In genomic region chr1:114388432-114389003, GRCh38 we compare ENCODE assay signal across 1 cellular context.
TF ChIP-seq lines count a peak whose summit lies in the region.

No MANE protein-coding gene starts in this region.

TF ChIP-seq in K562, 482 proteins besides CTCF, POLR2A, EP300 and RAD21 (continued from another document and continues in another):
- peak in 1 of 2 experiments; percentile 39; a peak in 1 of 4 replicates for TF ChIP-seq FOXK2 (conservative IDR thresholded peaks at IDR 0.05 in 1 of 2, IDR thresholded peaks at IDR 0.05 in 1 of 2; ENCODE audit: low read depth in 2 of 2)
- TF ChIP-seq TEAD2 (tag; IDR thresholded peaks at IDR 0.05): no peak
- peak; percentile 95; the same call in 1 of the 2 replicates for TF ChIP-seq HDAC2 (IDR thresholded peaks at IDR 0.05)
- TF ChIP-seq ZNF274 (IDR thresholded peaks at IDR 0.05; ENCODE audit: borderline replicate concordance, low read depth, low read length): no peak
- TF ChIP-seq HOMEZ (CRISPR knock-in tag; IDR thresholded peaks at IDR 0.05): no peak
- TF ChIP-seq JUN (IDR thresholded peaks at IDR 0.05; ENCODE audit: borderline replicate concordance, low read depth, low read length): no peak
- TF ChIP-seq JUN (CRISPR knock-in tag; IDR thresholded peaks at IDR 0.05; ENCODE audit: borderline replicate concordance): no peak
- peak; percentile 78 for TF ChIP-seq CEBPB (tag; IDR thresholded peaks at IDR 0.05)
- no peak for TF ChIP-seq HEY1 (CRISPR knock-in tag; IDR thresholded peaks at IDR 0.05; ENCODE audit: borderline replicate concordance)
- TF ChIP-seq SP2 (IDR thresholded peaks at IDR 0.05; ENCODE audit: extremely low read depth, low read depth, low read length, poor library complexity, severe bottlenecking): no peak
- TF ChIP-seq TCF3 (CRISPR knock-in tag; IDR thresholded peaks at IDR 0.05): peak; percentile 95
- TF ChIP-seq ZNF184 (CRISPR knock-in tag; IDR thresholded peaks at IDR 0.05): no peak
- TF ChIP-seq CHCHD3 (CRISPR knock-in tag; IDR thresholded peaks at IDR 0.05): no peak
- no peak for TF ChIP-seq PURB (CRISPR knock-in tag; IDR thresholded peaks at IDR 0.05; ENCODE audit: low read depth)
- TF ChIP-seq BCLAF1 (IDR thresholded peaks at IDR 0.05; ENCODE audit: borderline replicate concordance in 1 of 2, control insufficient read depth in 1 of 2, low read depth in 2 of 2, low read length in 1 of 2): no peak
- peak in 1 of 2 experiments; percentile 96; a peak in 2 of 4 replicates for TF ChIP-seq TBL1XR1 (IDR thresholded peaks at IDR 0.05; ENCODE audit: low read length in 2 of 2)
- TF ChIP-seq NCOA4 (IDR thresholded peaks at IDR 0.05; ENCODE audit: partially characterized antibody): no peak
- peak; percentile 79; the same call in 1 of the 2 replicates for TF ChIP-seq NCOA1 (IDR thresholded peaks at IDR 0.05; ENCODE audit: low read depth)
- peak; percentile 98 for TF ChIP-seq DPF2 (IDR thresholded peaks at IDR 0.05)
- TF ChIP-seq ZNF512 (tag; IDR thresholded peaks at IDR 0.05): no peak
- no peak for TF ChIP-seq MED1 (CRISPR knock-in tag; IDR thresholded peaks at IDR 0.05; ENCODE audit: borderline replicate concordance)
- TF ChIP-seq TBP (optimal IDR thresholded peaks at IDR 0.05; ENCODE audit: low read depth, low read length): no peak
- TF ChIP-seq GTF2E2 (tag; IDR thresholded peaks at IDR 0.05): no peak
- peak; percentile 86 for TF ChIP-seq HMBOX1 (IDR thresholded peaks at IDR 0.05)
- TF ChIP-seq, protein P1, sequence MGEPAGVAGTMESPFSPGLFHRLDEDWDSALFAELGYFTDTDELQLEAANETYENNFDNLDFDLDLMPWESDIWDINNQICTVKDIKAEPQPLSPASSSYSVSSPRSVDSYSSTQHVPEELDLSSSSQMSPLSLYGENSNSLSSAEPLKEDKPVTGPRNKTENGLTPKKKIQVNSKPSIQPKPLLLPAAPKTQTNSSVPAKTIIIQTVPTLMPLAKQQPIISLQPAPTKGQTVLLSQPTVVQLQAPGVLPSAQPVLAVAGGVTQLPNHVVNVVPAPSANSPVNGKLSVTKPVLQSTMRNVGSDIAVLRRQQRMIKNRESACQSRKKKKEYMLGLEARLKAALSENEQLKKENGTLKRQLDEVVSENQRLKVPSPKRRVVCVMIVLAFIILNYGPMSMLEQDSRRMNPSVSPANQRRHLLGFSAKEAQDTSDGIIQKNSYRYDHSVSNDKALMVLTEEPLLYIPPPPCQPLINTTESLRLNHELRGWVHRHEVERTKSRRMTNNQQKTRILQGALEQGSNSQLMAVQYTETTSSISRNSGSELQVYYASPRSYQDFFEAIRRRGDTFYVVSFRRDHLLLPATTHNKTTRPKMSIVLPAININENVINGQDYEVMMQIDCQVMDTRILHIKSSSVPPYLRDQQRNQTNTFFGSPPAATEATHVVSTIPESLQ (CRISPR knock-in tag; IDR thresholded peaks at IDR 0.05): no peak
- TF ChIP-seq, protein P2, sequence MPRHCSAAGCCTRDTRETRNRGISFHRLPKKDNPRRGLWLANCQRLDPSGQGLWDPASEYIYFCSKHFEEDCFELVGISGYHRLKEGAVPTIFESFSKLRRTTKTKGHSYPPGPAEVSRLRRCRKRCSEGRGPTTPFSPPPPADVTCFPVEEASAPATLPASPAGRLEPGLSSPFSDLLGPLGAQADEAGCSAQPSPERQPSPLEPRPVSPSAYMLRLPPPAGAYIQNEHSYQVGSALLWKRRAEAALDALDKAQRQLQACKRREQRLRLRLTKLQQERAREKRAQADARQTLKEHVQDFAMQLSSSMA (CRISPR knock-in tag; IDR thresholded peaks at IDR 0.05): no peak
- peak; percentile 96 for TF ChIP-seq NCOR1 (IDR thresholded peaks at IDR 0.05)
- 0 out of 2 replicates have a peak, but pooled peaks have one; percentile 41 for TF ChIP-seq MYNN (IDR thresholded peaks at IDR 0.05)
- TF ChIP-seq MYNN (CRISPR knock-in tag; IDR thresholded peaks at IDR 0.05): no peak
- TF ChIP-seq ZNF507 (tag; conservative IDR thresholded peaks at IDR 0.05): no peak
- TF ChIP-seq ZNF766 (CRISPR knock-in tag; conservative IDR thresholded peaks at IDR 0.05): peak; percentile 76
- TF ChIP-seq ZNF707 (CRISPR knock-in tag; conservative IDR thresholded peaks at IDR 0.05): no peak
- TF ChIP-seq SPI1 (IDR thresholded peaks at IDR 0.05; ENCODE audit: borderline replicate concordance, low read depth, low read length): no peak
- no peak for TF ChIP-seq SMC3 (conservative IDR thresholded peaks at IDR 0.05; ENCODE audit: insufficient read depth, low read depth, low read length)
- no peak for TF ChIP-seq XRCC3 (IDR thresholded peaks at IDR 0.05)
- no peak for TF ChIP-seq MYBL2 (IDR thresholded peaks at IDR 0.05; ENCODE audit: low read depth)
- TF ChIP-seq MYBL2 (CRISPR knock-in tag; IDR thresholded peaks at IDR 0.05; ENCODE audit: borderline replicate concordance): no peak
- TF ChIP-seq HDAC3 (IDR thresholded peaks at IDR 0.05; ENCODE audit: borderline replicate concordance, partially characterized antibody): peak; percentile 92
- no peak for TF ChIP-seq U2AF2 (optimal IDR thresholded peaks at IDR 0.05; ENCODE audit: low read depth, low read length)
- TF ChIP-seq POLR2G (IDR thresholded peaks at IDR 0.05; ENCODE audit: low read depth, low read length): no peak; the same call in 1 of the 2 replicates
- no peak for TF ChIP-seq ILF3 (IDR thresholded peaks at IDR 0.05; ENCODE audit: borderline replicate concordance)
- TF ChIP-seq TFE3 (CRISPR knock-in tag; IDR thresholded peaks at IDR 0.05): no peak
- TF ChIP-seq, protein P3, sequence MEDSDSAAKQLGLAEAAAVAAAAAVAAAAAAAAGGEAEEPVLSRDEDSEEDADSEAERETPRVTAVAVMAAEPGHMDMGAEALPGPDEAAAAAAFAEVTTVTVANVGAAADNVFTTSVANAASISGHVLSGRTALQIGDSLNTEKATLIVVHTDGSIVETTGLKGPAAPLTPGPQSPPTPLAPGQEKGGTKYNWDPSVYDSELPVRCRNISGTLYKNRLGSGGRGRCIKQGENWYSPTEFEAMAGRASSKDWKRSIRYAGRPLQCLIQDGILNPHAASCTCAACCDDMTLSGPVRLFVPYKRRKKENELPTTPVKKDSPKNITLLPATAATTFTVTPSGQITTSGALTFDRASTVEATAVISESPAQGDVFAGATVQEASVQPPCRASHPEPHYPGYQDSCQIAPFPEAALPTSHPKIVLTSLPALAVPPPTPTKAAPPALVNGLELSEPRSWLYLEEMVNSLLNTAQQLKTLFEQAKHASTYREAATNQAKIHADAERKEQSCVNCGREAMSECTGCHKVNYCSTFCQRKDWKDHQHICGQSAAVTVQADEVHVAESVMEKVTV (CRISPR knock-in tag; IDR thresholded peaks at IDR 0.05): no peak
- no peak for TF ChIP-seq LCOR (CRISPR knock-in tag; IDR thresholded peaks at IDR 0.05)
- no peak for TF ChIP-seq ZFPM2 (CRISPR knock-in tag; IDR thresholded peaks at IDR 0.05)
- peak in 1 of 2 experiments; percentile 94; a peak in 2 of 4 replicates for TF ChIP-seq HDAC1 (IDR thresholded peaks at IDR 0.05)
- TF ChIP-seq EWSR1 (IDR thresholded peaks at IDR 0.05; ENCODE audit: borderline replicate concordance, low read depth, partially characterized antibody): peak; percentile 13
- no peak for TF ChIP-seq ZNF146 (CRISPR knock-in tag; IDR thresholded peaks at IDR 0.05; ENCODE audit: unreplicated experiment)
- TF ChIP-seq, protein P4, sequence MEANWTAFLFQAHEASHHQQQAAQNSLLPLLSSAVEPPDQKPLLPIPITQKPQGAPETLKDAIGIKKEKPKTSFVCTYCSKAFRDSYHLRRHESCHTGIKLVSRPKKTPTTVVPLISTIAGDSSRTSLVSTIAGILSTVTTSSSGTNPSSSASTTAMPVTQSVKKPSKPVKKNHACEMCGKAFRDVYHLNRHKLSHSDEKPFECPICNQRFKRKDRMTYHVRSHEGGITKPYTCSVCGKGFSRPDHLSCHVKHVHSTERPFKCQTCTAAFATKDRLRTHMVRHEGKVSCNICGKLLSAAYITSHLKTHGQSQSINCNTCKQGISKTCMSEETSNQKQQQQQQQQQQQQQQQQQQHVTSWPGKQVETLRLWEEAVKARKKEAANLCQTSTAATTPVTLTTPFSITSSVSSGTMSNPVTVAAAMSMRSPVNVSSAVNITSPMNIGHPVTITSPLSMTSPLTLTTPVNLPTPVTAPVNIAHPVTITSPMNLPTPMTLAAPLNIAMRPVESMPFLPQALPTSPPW (CRISPR knock-in tag; IDR thresholded peaks at IDR 0.05): peak; percentile 54; the same call in 1 of the 2 replicates
- TF ChIP-seq SNRNP70 (optimal IDR thresholded peaks at IDR 0.05; ENCODE audit: low read depth, low read length): no peak
- TF ChIP-seq THRA (IDR thresholded peaks at IDR 0.05): no peak
- no peak for TF ChIP-seq TOE1 (IDR thresholded peaks at IDR 0.05; ENCODE audit: borderline replicate concordance)
- no peak for TF ChIP-seq TOE1 (CRISPR knock-in tag; IDR thresholded peaks at IDR 0.05; ENCODE audit: borderline replicate concordance, low read depth)
- TF ChIP-seq ZKSCAN1 (IDR thresholded peaks at IDR 0.05; ENCODE audit: low read depth, low read length): no peak
- peak; percentile 90; the same call in 1 of the 2 replicates for TF ChIP-seq THRAP3 (IDR thresholded peaks at IDR 0.05; ENCODE audit: borderline replicate concordance)
